Comparison of ENCODE assay signal across 17 cellular contexts in the genomic region with DNA sequence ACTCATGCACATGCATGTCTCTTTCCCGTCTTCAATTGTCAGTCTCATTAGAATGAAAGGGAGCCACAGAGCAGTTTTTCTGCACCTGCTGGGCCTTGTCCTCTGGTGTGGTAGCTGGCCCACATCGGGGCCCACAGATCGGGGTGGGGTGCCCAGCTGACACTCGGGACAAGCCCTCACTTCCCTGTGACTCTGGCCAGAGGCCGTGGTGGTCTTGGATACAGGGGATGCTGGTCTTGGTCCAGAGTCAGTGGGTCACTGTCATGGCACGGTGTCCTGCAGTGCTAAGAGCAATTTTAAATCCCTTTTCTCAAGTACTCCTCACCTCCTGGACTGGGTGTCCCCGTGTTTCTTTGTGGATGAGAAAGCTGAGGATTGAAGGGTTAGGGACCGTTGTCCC.
DNase-seq lines count a peak whose midpoint lies in the region; ATAC-seq, FAIRE-seq and TF ChIP-seq lines count a peak whose summit lies in the region.
"Had no signal": no experiment of that assay in that cellular context is flagged by ENCODE, and none has a peak within 500 bp of the region (broad histone marks: within the 10 kb centered on the region; RNA-seq: fewer than 3 reads in every experiment).

No MANE protein-coding gene starts in this region.

- H3K36me3 ChIP-seq in right atrium auricular region (no peaks in the 10 kb centered on the region), bronchial epithelial cell (ENCODE audit: control insufficient read depth, insufficient read depth, low read length) (no peaks in the 10 kb centered on the region), upper lobe of right lung (no peaks in the 10 kb centered on the region)

- H3K4me1 ChIP-seq in right atrium auricular region: no peaks in the 10 kb centered on the region
- H3K4me1 ChIP-seq in upper lobe of right lung: no peaks in the 10 kb centered on the region

- DNase-seq in right atrium auricular region (ENCODE audit: low spot score) (peak; percentile 30), Right ventricle myocardium inferior (ENCODE audit: missing footprints) (no peak), bronchial epithelial cell (ENCODE audit: low read depth) (no peak), mesenteric fat pad (ENCODE audit: low spot score) (peak; percentile 85), upper lobe of right lung (peak; percentile 52), HPDE6-E6E7 (ENCODE audit: extremely low spot score) (no peak)
- DNase-seq in stimulated activated CD4-positive, alpha-beta T cell treated with anti-CD3 and anti-CD28 coated beads, Interleukin-4, amount 100 ng/mL, for 24 hours: no peak
- DNase-seq: AML-193, DMS153, NCI-H1105, NCI-H1694, NCI-H2227 treated with DMSO at 0.1 percent for 48 hours, NCI-H524 had no signal

- H3K27ac ChIP-seq in right atrium auricular region: no peak overlapping the region
- H3K27ac ChIP-seq in upper lobe of right lung: no peak overlapping the region

- no peaks in the 10 kb centered on the region for H3K9me3 ChIP-seq in right atrium auricular region
- H3K9me3 ChIP-seq in upper lobe of right lung: no peaks in the 10 kb centered on the region

- TF ChIP-seq CTCF in right atrium auricular region (IDR thresholded peaks at IDR 0.05): no peak
- TF ChIP-seq CTCF in bronchial epithelial cell (IDR thresholded peaks at IDR 0.05; ENCODE audit: insufficient read depth, low read length, severe bottlenecking): no peak
- TF ChIP-seq CTCF in upper lobe of right lung (IDR thresholded peaks at IDR 0.05): no peak

- no peak for ATAC-seq in Right ventricle myocardium inferior
- ATAC-seq in upper lobe of right lung: no peak
- ATAC-seq in HG03135 (IDR thresholded peaks at IDR 0.05; ENCODE audit: unreplicated experiment): no peak
- ATAC-seq: Panc1 had no signal

- H3K4me3 ChIP-seq in right atrium auricular region (no peak overlapping the region), bronchial epithelial cell (ENCODE audit: low read depth, low read length) (no peak overlapping the region), upper lobe of right lung (no peak overlapping the region)

- peak; percentile 23 for FAIRE-seq in bronchial epithelial cell (lab: Jason Lieb, UNC)
- FAIRE-seq: GM19239, H1 had no signal

- intact Hi-C loops in Right ventricle myocardium inferior (cut with DNase I): no loop called here
- intact Hi-C loops in upper lobe of right lung (cut with DNase I): no loop called here

- H3K27me3 ChIP-seq in right atrium auricular region: no peaks in the 10 kb centered on the region
- H3K27me3 ChIP-seq in bronchial epithelial cell (ENCODE audit: control insufficient read depth, insufficient read depth, low read length): no peaks in the 10 kb centered on the region
- H3K27me3 ChIP-seq in upper lobe of right lung: no peaks in the 10 kb centered on the region

Comparison
In these comparisons a context has a peak if more than half of its experiments do, and no peak if none do; other contexts are left out.
1. DNase-seq: peak in right atrium auricular region (single experiment), mesenteric fat pad (single experiment) and upper lobe of right lung (single experiment); none in Right ventricle myocardium inferior (single experiment), bronchial epithelial cell (single experiment), stimulated activated CD4-positive, alpha-beta T cell treated with anti-CD3 and anti-CD28 coated beads, Interleukin-4, amount 100 ng/mL, for 24 hours (single experiment) and HPDE6-E6E7 (single experiment).